Comparison of ENCODE assay signal across 15 cellular contexts in genomic region chr1:10232213-10232612, GRCh38.
"Had no signal": no experiment of that assay in that cellular context is flagged by ENCODE, and none has a peak within 500 bp of the region (broad histone marks: within the 10 kb centered on the region; RNA-seq: fewer than 3 reads in every experiment).

No MANE protein-coding gene starts in this region.

- H3K9me3 ChIP-seq: breast epithelium, spleen had no signal

- H3K27me3 ChIP-seq: breast epithelium, spleen had no signal

- H3K36me3 ChIP-seq: breast epithelium had no signal

- H3K4me3 ChIP-seq: breast epithelium, spleen had no signal

- H3K27ac Mint-ChIP-seq: activated naive CD8-positive, alpha-beta T cell; memory B cell; stimulated activated naive B cell treated with anti-CD40 and anti-IgM and Interleukin-4, amounts not matched to agents 10 μg/mL and 1 μg/mL and 100 μg/mL, for 72 hours; T-helper 17 cell had no signal

- H3K27ac ChIP-seq: breast epithelium, spleen had no signal

- H3K27me3 Mint-ChIP-seq: activated naive CD8-positive, alpha-beta T cell; memory B cell; stimulated activated naive B cell treated with anti-CD40 and anti-IgM and Interleukin-4, amounts not matched to agents 10 μg/mL and 1 μg/mL and 100 μg/mL, for 72 hours; T-helper 17 cell had no signal

- DNase-seq: activated CD4-positive, CD25-positive, alpha-beta regulatory T cell; activated effector memory CD4-positive, alpha-beta T cell treated with Interleukin-2 at 50 U/mL for 16 hours; anterior cingulate cortex; effector CD4-positive, alpha-beta T cell; SHP77; spleen; stimulated activated CD4-positive, alpha-beta T cell treated with anti-CD3 and anti-CD28 coated beads, Interleukin-2, amount 100 ng/mL, for 24 hours; stimulated activated naive B cell treated with anti-CD40 and anti-IgM and Interleukin-4, amounts not matched to agents 10 μg/mL and 1 μg/mL and 100 μg/mL, for 72 hours; substantia nigra; T-helper 17 cell; trophoblast cell had no signal

- H3K9me3 Mint-ChIP-seq: memory B cell; stimulated activated naive B cell treated with anti-CD40 and anti-IgM and Interleukin-4, amounts not matched to agents 10 μg/mL and 1 μg/mL and 100 μg/mL, for 72 hours had no signal

- H3K36me3 Mint-ChIP-seq: memory B cell; stimulated activated naive B cell treated with anti-CD40 and anti-IgM and Interleukin-4, amounts not matched to agents 10 μg/mL and 1 μg/mL and 100 μg/mL, for 72 hours had no signal

- H3K4me1 ChIP-seq: breast epithelium had no signal

- H3K4me3 Mint-ChIP-seq: activated naive CD8-positive, alpha-beta T cell; memory B cell; stimulated activated naive B cell treated with anti-CD40 and anti-IgM and Interleukin-4, amounts not matched to agents 10 μg/mL and 1 μg/mL and 100 μg/mL, for 72 hours; T-helper 17 cell had no signal

- ATAC-seq: left lobe of liver; stimulated activated naive B cell treated with anti-CD40 and anti-IgM and Interleukin-4, amounts not matched to agents 10 μg/mL and 1 μg/mL and 100 μg/mL, for 72 hours; T-helper 17 cell had no signal
